ENCODE assay signal across 7 cellular contexts in the genomic region with DNA sequence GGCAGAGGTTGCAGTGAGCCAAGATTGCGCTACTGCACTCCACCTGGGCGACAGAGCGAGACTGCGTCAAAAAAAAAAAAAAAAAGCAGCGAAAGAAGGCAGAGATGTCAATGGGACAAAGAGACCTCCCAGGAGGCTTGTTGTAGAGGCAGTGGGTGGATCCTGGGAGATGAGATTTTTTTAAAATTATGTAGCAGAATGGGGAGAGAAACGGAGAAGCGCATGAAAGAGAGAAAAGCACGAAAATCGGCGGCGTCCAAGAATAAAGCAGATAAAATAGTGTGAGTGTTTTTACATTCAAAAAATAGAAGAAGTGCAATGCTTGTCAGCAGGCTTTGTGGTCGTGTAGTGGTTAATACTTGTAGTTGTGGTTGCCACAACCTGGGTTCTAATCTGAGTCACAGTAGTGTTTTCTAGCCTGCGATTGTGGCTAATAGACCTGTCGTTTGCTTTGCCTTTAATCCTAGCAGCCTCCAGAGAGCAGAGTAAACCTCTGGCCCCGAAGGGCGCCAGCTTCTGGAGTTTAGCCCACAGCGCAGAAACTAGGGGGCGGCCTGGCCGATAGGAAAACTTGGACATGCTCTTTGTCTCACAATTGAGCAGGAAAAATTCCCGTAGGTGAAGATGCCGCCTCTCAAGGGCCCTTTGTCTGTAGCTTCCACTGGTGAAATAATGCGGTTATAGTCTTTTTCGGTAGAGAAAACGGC. TPM values are rescaled to one million over a fixed set of nuclear protein-coding genes. Genes with fewer than 3 reads are reported as not detected.
DNase-seq lines count a peak whose midpoint lies in the region; ATAC-seq, FAIRE-seq and TF ChIP-seq lines count a peak whose summit lies in the region.
"Not testable (repeated sequence)": the region's sequence is repeated elsewhere in the genome, so short reads cannot be mapped to it uniquely, and the experiment has no call there.

No MANE protein-coding gene starts in this region.

- peaks cover 16% of the 10 kb centered on the region for H3F3A ChIP-seq in GM23338 (replicated peaks; ENCODE audit: low read depth)

- H3K27me3 ChIP-seq in GM23338 (ENCODE audit: insufficient read depth); pancreas: not testable (repeated sequence)

- not testable (repeated sequence) for H3K4me3 Mint-ChIP-seq in GM23338; activated CD8-positive, alpha-beta T cell treated with anti-CD3 and anti-CD28 coated beads for 36 hours

- H3K4me2 ChIP-seq in GM23338: not testable (repeated sequence)

- H3K9me2 ChIP-seq in GM23338 (ENCODE audit: insufficient read depth): not testable (repeated sequence)

- H3K4me1 ChIP-seq in GM23338 (ENCODE audit: insufficient read depth): peaks cover 19% of the 10 kb centered on the region
- not testable (repeated sequence) for H3K4me1 ChIP-seq in pancreas

- H3K27me3 Mint-ChIP-seq in GM23338 (ENCODE audit: insufficient read depth, low read depth, poor library complexity); activated CD8-positive, alpha-beta T cell treated with anti-CD3 and anti-CD28 coated beads for 36 hours: not testable (repeated sequence)

- not testable (repeated sequence) for TF ChIP-seq CTCF in GM23338 (conservative IDR thresholded peaks at IDR 0.05; ENCODE audit: low read depth in 2 of 2); activated CD8-positive, alpha-beta T cell treated with anti-CD3 and anti-CD28 coated beads for 36 hours (IDR thresholded peaks at IDR 0.05); coronary artery (IDR thresholded peaks at IDR 0.05); pancreas (IDR thresholded peaks at IDR 0.05)

- POLR2A ChIA-PET in activated CD8-positive, alpha-beta T cell treated with anti-CD3 and anti-CD28 coated beads for 36 hours (lab: Charles Lee): not testable (repeated sequence)

- not testable (repeated sequence) for H3K79me2 ChIP-seq in GM23338 (replicated peaks; ENCODE audit: insufficient read depth)

- 80 to 88% methylated on average over 16 to 17 of the region's 24 CpGs for WGBS in pancreas, 2 donors

- not testable (repeated sequence) for H3K36me3 Mint-ChIP-seq in GM23338 (ENCODE audit: low read depth); activated CD8-positive, alpha-beta T cell treated with anti-CD3 and anti-CD28 coated beads for 36 hours (ENCODE audit: low read depth)

- H3K9me3 ChIP-seq in pancreas: not testable (repeated sequence)

- not testable (repeated sequence) for H3K27ac Mint-ChIP-seq in GM23338; activated CD8-positive, alpha-beta T cell treated with anti-CD3 and anti-CD28 coated beads for 36 hours

- FAIRE-seq in pancreas (lab: Jason Lieb, UNC): not testable (repeated sequence)

- ATAC-seq in GM18861 (IDR thresholded peaks at IDR 0.05; ENCODE audit: unreplicated experiment) (peak; percentile 76), GM23338 (peak; percentile 4; the same call in 2 of the 3 replicates), HG03103 (IDR thresholded peaks at IDR 0.05; ENCODE audit: low read depth, unreplicated experiment) (peak; percentile 68)
- peak; percentile 54 for ATAC-seq in activated CD8-positive, alpha-beta T cell treated with anti-CD3 and anti-CD28 coated beads for 36 hours
- not testable (repeated sequence) for ATAC-seq in pancreas

- intact Hi-C loops in activated CD8-positive, alpha-beta T cell treated with anti-CD3 and anti-CD28 coated beads for 36 hours (cut with micrococcal nuclease); pancreas (cut with DNase I): not testable (repeated sequence)

- not testable (repeated sequence) for H3K36me3 ChIP-seq in GM23338 (ENCODE audit: insufficient read depth); pancreas

- H4K20me1 ChIP-seq in GM23338 (replicated peaks; ENCODE audit: insufficient read depth): not testable (repeated sequence)

- H3K4me1 Mint-ChIP-seq in GM23338; activated CD8-positive, alpha-beta T cell treated with anti-CD3 and anti-CD28 coated beads for 36 hours (ENCODE audit: low read depth): not testable (repeated sequence)

- H3K27ac ChIP-seq in GM23338 (ENCODE audit: low read depth); coronary artery; pancreas: not testable (repeated sequence)

- CTCF ChIA-PET in activated CD8-positive, alpha-beta T cell treated with anti-CD3 and anti-CD28 coated beads for 36 hours (lab: Charles Lee): interaction anchor here (1.7 kb wide), 1 partner anchor 19 kb away, joined by 3 read pairs; no protein-coding TSS in a partner anchor

- H2AFZ ChIP-seq in GM23338: not testable (repeated sequence)

- H3K4me3 ChIP-seq in GM23338, coronary artery, pancreas: not testable (repeated sequence)

- H3K9me3 Mint-ChIP-seq in GM23338; activated CD8-positive, alpha-beta T cell treated with anti-CD3 and anti-CD28 coated beads for 36 hours: not testable (repeated sequence)

- DNase-seq in GM23338 (ENCODE audit: low spot score); activated CD8-positive, alpha-beta T cell treated with anti-CD3 and anti-CD28 coated beads for 36 hours: not testable (repeated sequence)
- DNase-seq in MV-4-11 (lab: John Stamatoyannopoulos, UW) (peak; percentile 15), coronary artery (ENCODE audit: low spot score) (peak; percentile 57), pancreas (peak in 4 of 6 donors; percentile 6 to 41 (median 8))

RNA-seq across cellular contexts. Expression of gene RNU1-4, which starts 11.9 kb away (rescaled TPM):
- total RNA-seq in GM23338 (2014; rRNA removed; shearing (Covaris generic)): under 0.01 TPM in 1 of 2 replicates, not detected in the other
- polyA plus RNA-seq in GM23338 (2016; fragmentation: Nextera tagmentation; extraction: Ambion mirVana) (not detected in 2 replicates), pancreas (not detected)
- total RNA-seq in activated CD8-positive, alpha-beta T cell treated with anti-CD3 and anti-CD28 coated beads for 36 hours: 1,000 to 10,000 TPM in 1 of 2 experiments, 100 to 1,000 TPM in 1; 820 to 1,043 TPM
- total RNA-seq in pancreas: 1,000 to 10,000 TPM in 4 of 6 donors, 100 to 1,000 TPM in 2; 687 to 5,169 (median 2,340) TPM

Comparison
In these comparisons a context has a peak if more than half of its experiments do, and no peak if none do; other contexts are left out.
1. RNA of gene RNU1-4, which starts 11.9 kb away (total RNA-seq): 687 to 5,169 TPM in pancreas and 820 to 1,043 TPM in activated CD8-positive, alpha-beta T cell treated with anti-CD3 and anti-CD28 coated beads for 36 hours; under 0.01 TPM in GM23338; every median in the first group is over 100 times any median in the second.